ENCODE assay signal across 8 cellular contexts in the genomic region with DNA sequence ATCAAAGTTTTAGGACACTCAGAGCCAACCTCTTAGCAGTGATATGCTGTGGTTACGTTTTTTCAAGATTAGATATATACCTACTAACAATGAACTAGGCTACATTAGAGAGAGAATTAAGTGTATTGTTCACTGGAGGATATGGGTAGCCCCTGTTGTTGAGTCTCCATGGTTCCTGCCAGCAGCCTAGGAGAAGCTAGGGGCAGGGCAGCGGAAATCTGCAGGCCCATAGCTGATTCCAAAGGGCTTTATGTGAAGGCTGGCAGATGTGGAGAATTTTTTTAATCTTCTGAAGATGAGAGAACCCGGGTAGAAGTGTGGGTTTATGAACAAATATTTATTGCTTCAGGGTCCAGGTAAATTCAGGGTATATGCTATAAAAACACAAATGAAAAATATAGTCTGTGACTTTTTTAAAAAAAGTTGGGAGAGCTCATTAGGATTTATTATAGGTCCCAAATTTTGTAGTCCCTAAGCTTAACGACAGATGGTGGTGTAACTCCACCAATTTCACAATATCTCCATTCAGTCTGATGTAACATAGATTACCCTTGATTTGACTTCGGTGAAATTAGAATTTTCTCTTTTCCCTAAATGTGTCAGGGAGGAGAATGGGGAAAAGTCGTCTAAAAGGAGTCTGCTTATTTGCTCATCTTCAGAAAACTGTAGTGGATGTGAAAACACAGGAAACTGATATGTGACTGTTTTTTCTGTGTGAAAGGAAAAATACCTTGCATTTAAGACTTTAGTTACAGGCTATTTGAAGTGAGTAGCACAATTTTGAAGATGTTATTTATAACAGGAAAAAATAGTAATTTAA.
DNase-seq lines count a peak whose midpoint lies in the region; ATAC-seq and TF ChIP-seq lines count a peak whose summit lies in the region.

No MANE protein-coding gene starts in this region.

- intact Hi-C loops in posterior cingulate gyrus (cut with DNase I), result loop anchor here (5.0 kb wide), 3 partner anchors 580 to 1830 kb away; no protein-coding TSS in a partner anchor

- ATAC-seq in HG03175 (IDR thresholded peaks at IDR 0.05; ENCODE audit: unreplicated experiment) (no peak), HG02973 (IDR thresholded peaks at IDR 0.05; ENCODE audit: unreplicated experiment) (no peak)

- TF ChIP-seq CTCF in LNCAP (IDR thresholded peaks at IDR 0.05) (peak; percentile 62), fibroblast of pulmonary artery (IDR thresholded peaks at IDR 0.05; ENCODE audit: low read length, missing control alignments) (peak; percentile 51)

- H3K4me3 ChIP-seq in fibroblast of pulmonary artery (replicated peaks; ENCODE audit: low read depth, low read length), result no peak overlapping the region

- DNase-seq in EH (ENCODE audit: low read depth) (peak; percentile 53), SK-N-DZ (ENCODE audit: low spot score) (peak; percentile 43), fibroblast of pulmonary artery (ENCODE audit: low read depth) (peak; percentile 80), renal cortical epithelial cell (ENCODE audit: low read depth) (peak; percentile 70), posterior cingulate gyrus (no peak)

Comparison
In these comparisons a context has a peak if more than half of its experiments do, and no peak if none do; other contexts are left out.
1. DNase-seq: peak in EH (single experiment), SK-N-DZ (single experiment), fibroblast of pulmonary artery (single experiment) and renal cortical epithelial cell (single experiment); none in posterior cingulate gyrus (0 of 10).